14 cellular contexts compared by ENCODE assay signal in genomic region chr17:19975601-19976000, GRCh38. TPM values are rescaled to one million over a fixed set of nuclear protein-coding genes. Genes with fewer than 3 reads are reported as not detected.
DNase-seq lines count a peak whose midpoint lies in the region; ATAC-seq, FAIRE-seq and TF ChIP-seq lines count a peak whose summit lies in the region.
"Had no signal": no experiment of that assay in that cellular context is flagged by ENCODE, and none has a peak within 500 bp of the region (broad histone marks: within the 10 kb centered on the region; RNA-seq: fewer than 3 reads in every experiment).

No MANE protein-coding gene starts in this region.

- no peaks in the 10 kb centered on the region for H3K27me3 Mint-ChIP-seq in CD4-positive, alpha-beta T cell
- H3K27me3 Mint-ChIP-seq in GM23338 (ENCODE audit: insufficient read depth, low read depth, poor library complexity) (peaks cover 12% of the 10 kb centered on the region), naive B cell (no peaks in the 10 kb centered on the region)
- no peaks in the 10 kb centered on the region for H3K27me3 Mint-ChIP-seq in activated CD8-positive, alpha-beta T cell treated with anti-CD3 and anti-CD28 coated beads, Interleukin-2, amount 10 ng/mL, durations not matched to agents 7 days and 5 days (ENCODE audit: low read depth)

- TF ChIP-seq CTCF in CD4-positive, alpha-beta T cell (IDR thresholded peaks at IDR 0.05): no peak
- no peak for TF ChIP-seq CTCF in GM23338 (conservative IDR thresholded peaks at IDR 0.05; ENCODE audit: low read depth in 2 of 2)

- no peaks in the 10 kb centered on the region for H3K9me3 ChIP-seq in CD4-positive, alpha-beta T cell (ENCODE audit: control insufficient read depth, low read length)
- H3K9me3 ChIP-seq: pancreas had no signal

- peaks cover 17% of the 10 kb centered on the region for H4K20me1 ChIP-seq in GM23338 (replicated peaks; ENCODE audit: insufficient read depth)

- no peak for ATAC-seq in CD4-positive, alpha-beta T cell (ENCODE audit: poor library complexity)
- ATAC-seq in GM23338 (no peak), naive B cell (ENCODE audit: low read depth in 2 of 2) (no peak), GM18867 (IDR thresholded peaks at IDR 0.05; ENCODE audit: unreplicated experiment) (no peak)
- no peak for ATAC-seq in activated CD8-positive, alpha-beta T cell treated with anti-CD3 and anti-CD28 coated beads, Interleukin-2, amount 10 ng/mL, durations not matched to agents 7 days and 5 days
- ATAC-seq: pancreas had no signal

- H3F3A ChIP-seq in GM23338 (replicated peaks; ENCODE audit: low read depth): 0 out of 2 replicates have a peak, but pooled peaks cover 6% of the 10 kb centered on the region

- H3K79me2 ChIP-seq in GM23338 (replicated peaks; ENCODE audit: insufficient read depth): peaks cover 69% of the 10 kb centered on the region

- no peak overlapping the region for H3K4me2 ChIP-seq in GM23338

- H3K9me2 ChIP-seq in GM23338 (ENCODE audit: insufficient read depth): 0 out of 2 replicates have a peak, but pooled peaks cover 7% of the 10 kb centered on the region

- no peaks in the 10 kb centered on the region for H3K4me1 ChIP-seq in GM23338 (ENCODE audit: insufficient read depth)

- 0 out of 2 replicates have a peak overlapping the region, but pooled peaks have one; percentile 76 for H3K4me3 ChIP-seq in GM23338
- H3K4me3 ChIP-seq: coronary artery had no signal

- no peaks in the 10 kb centered on the region for H3K9me3 Mint-ChIP-seq in CD4-positive, alpha-beta T cell
- peaks cover 22% of the 10 kb centered on the region for H3K9me3 Mint-ChIP-seq in GM23338
- peaks cover 5% of the 10 kb centered on the region for H3K9me3 Mint-ChIP-seq in activated CD8-positive, alpha-beta T cell treated with anti-CD3 and anti-CD28 coated beads, Interleukin-2, amount 10 ng/mL, durations not matched to agents 7 days and 5 days (ENCODE audit: insufficient read depth)
- H3K9me3 Mint-ChIP-seq in naive B cell: no peaks in the 10 kb centered on the region

- peaks cover 65% of the 10 kb centered on the region for H3K4me1 Mint-ChIP-seq in CD4-positive, alpha-beta T cell (ENCODE audit: low read depth)
- H3K4me1 Mint-ChIP-seq in GM23338 (peaks cover 8% of the 10 kb centered on the region; the same call in 2 of the 3 replicates), naive B cell (peaks cover 31 to 52% (median 41%) of the 10 kb centered on the region in 3 donors)
- H3K4me1 Mint-ChIP-seq in activated CD8-positive, alpha-beta T cell treated with anti-CD3 and anti-CD28 coated beads, Interleukin-2, amount 10 ng/mL, durations not matched to agents 7 days and 5 days (ENCODE audit: low read depth): peaks cover 49% of the 10 kb centered on the region

- H2AFZ ChIP-seq in GM23338: no peak overlapping the region

- CTCF ChIA-PET in CD4-positive, alpha-beta T cell (lab: Charles Lee): interaction anchor here (3.1 kb wide), 1 partner anchor 33 kb away, joined by 14 read pairs; the partner anchor contains the start of gene SPECC1
- CTCF ChIA-PET in activated CD8-positive, alpha-beta T cell treated with anti-CD3 and anti-CD28 coated beads, Interleukin-2, amount 10 ng/mL, durations not matched to agents 7 days and 5 days (lab: Charles Lee): interaction anchor here (0.7 kb wide), 1 partner anchor 228 kb away, joined by 3 read pairs; no protein-coding TSS in a partner anchor

- no peaks in the 10 kb centered on the region for H3K36me3 ChIP-seq in GM23338 (ENCODE audit: insufficient read depth)
- H3K36me3 ChIP-seq: pancreas had no signal

- POLR2A ChIA-PET in CD4-positive, alpha-beta T cell (lab: Charles Lee): interaction anchor here (0.7 kb wide), 1 partner anchor 170 kb away, joined by 3 read pairs; no protein-coding TSS in a partner anchor
- POLR2A ChIA-PET in activated CD8-positive, alpha-beta T cell treated with anti-CD3 and anti-CD28 coated beads, Interleukin-2, amount 10 ng/mL, durations not matched to agents 7 days and 5 days (lab: Charles Lee): no interaction called here

- H3K27ac Mint-ChIP-seq in CD4-positive, alpha-beta T cell: peak overlapping the region; percentile 64
- H3K27ac Mint-ChIP-seq in GM23338: no peak overlapping the region
- peak overlapping the region; percentile 41 for H3K27ac Mint-ChIP-seq in activated CD8-positive, alpha-beta T cell treated with anti-CD3 and anti-CD28 coated beads, Interleukin-2, amount 10 ng/mL, durations not matched to agents 7 days and 5 days
- H3K27ac Mint-ChIP-seq in naive B cell: peak overlapping the region; percentile 7 to 97 (median 60)

- DNase-seq in CD4-positive, alpha-beta T cell: no peak
- DNase-seq in GM23338 (ENCODE audit: low spot score) (no peak), naive B cell (no peak), frontal cortex (ENCODE audit: low spot score in 2 of 2) (no peak), SW480 (ENCODE audit: low spot score) (no peak)
- DNase-seq in activated CD8-positive, alpha-beta T cell treated with anti-CD3 and anti-CD28 coated beads, Interleukin-2, amount 10 ng/mL, durations not matched to agents 7 days and 5 days: no peak
- DNase-seq: foreskin fibroblast; NCI-H1048; pancreas; stimulated activated naive CD4-positive, alpha-beta T cell; T1000 had no signal

- H3K27me3 ChIP-seq in CD4-positive, alpha-beta T cell (ENCODE audit: control insufficient read depth, insufficient read depth, low read length): no peaks in the 10 kb centered on the region
- no peaks in the 10 kb centered on the region for H3K27me3 ChIP-seq in GM23338 (ENCODE audit: insufficient read depth)
- H3K27me3 ChIP-seq: pancreas had no signal

- H3K4me3 Mint-ChIP-seq in CD4-positive, alpha-beta T cell: peak overlapping the region; percentile 49
- H3K4me3 Mint-ChIP-seq in GM23338 (peak overlapping the region; percentile 47; the same call in 2 of the 3 replicates), naive B cell (peak overlapping the region in 6 of 8 donors; percentile 42 to 79 (median 61))
- H3K4me3 Mint-ChIP-seq in activated CD8-positive, alpha-beta T cell treated with anti-CD3 and anti-CD28 coated beads, Interleukin-2, amount 10 ng/mL, durations not matched to agents 7 days and 5 days: peak overlapping the region; percentile 56

- H3K36me3 Mint-ChIP-seq in CD4-positive, alpha-beta T cell (ENCODE audit: low read depth): peaks cover 67% of the 10 kb centered on the region
- H3K36me3 Mint-ChIP-seq in GM23338 (ENCODE audit: low read depth) (peaks cover 40% of the 10 kb centered on the region), naive B cell (peaks cover 0 to 6% of the 10 kb centered on the region in 2 donors)
- H3K36me3 Mint-ChIP-seq in activated CD8-positive, alpha-beta T cell treated with anti-CD3 and anti-CD28 coated beads, Interleukin-2, amount 10 ng/mL, durations not matched to agents 7 days and 5 days (ENCODE audit: low read depth): peaks cover 46% of the 10 kb centered on the region

- no peak for FAIRE-seq in frontal cortex (lab: Jason Lieb, UNC)
- FAIRE-seq: pancreas had no signal

- H3K27ac ChIP-seq in CD4-positive, alpha-beta T cell (ENCODE audit: low read depth, low read length): no peak overlapping the region
- H3K27ac ChIP-seq in GM23338 (ENCODE audit: low read depth): no peak overlapping the region
- H3K27ac ChIP-seq: HL-60, pancreas had no signal

- intact Hi-C loops in CD4-positive, alpha-beta T cell (cut with DNase I, micrococcal nuclease): loop anchor here in 1 of 2 experiments (5.0 kb wide), 1 partner anchor 108 kb away; the partner anchor contains the start of gene ULK2

TF ChIP-seq in GM23338, 12 proteins besides CTCF, POLR2A, EP300 and RAD21 (continues in another document):
- TF ChIP-seq CREB1 (CRISPR knock-in tag; IDR thresholded peaks at IDR 0.05; ENCODE audit: low read depth) (no peak), ETS1 (IDR thresholded peaks at IDR 0.05) (no peak), ZNF114 (CRISPR knock-in tag; IDR thresholded peaks at IDR 0.05) (no peak), JUNB (IDR thresholded peaks at IDR 0.05; ENCODE audit: unreplicated experiment) (no peak)

RNA-seq across cellular contexts. Expression of gene AKAP10, which starts 2.0 kb away (rescaled TPM):
- total RNA-seq in CD4-positive, alpha-beta T cell: 10 to 100 TPM; 29.2 to 36.0 TPM
- total RNA-seq in GM23338 (2014; rRNA removed; shearing (Covaris generic)): 17.3 and 25.9 TPM in 2 replicates
- polyA plus RNA-seq in GM23338 (2016; fragmentation: Nextera tagmentation; extraction: Ambion mirVana): 14.7 and 16.7 TPM in 2 replicates
- total RNA-seq in activated CD8-positive, alpha-beta T cell treated with anti-CD3 and anti-CD28 coated beads, Interleukin-2, amount 10 ng/mL, durations not matched to agents 7 days and 5 days: 10 to 100 TPM; 40.8 to 40.9 TPM
- 10 to 100 TPM; 17.5 to 46.4 (median 22.5) TPM for polyA plus RNA-seq in naive B cell (ENCODE audit: low read depth in 6 of 6)
- total RNA-seq in frontal cortex: 39.1 TPM

RNA-seq across cellular contexts. Expression of gene SPECC1, which starts 33.6 kb away (rescaled TPM):
- 1 to 10 TPM; 4.3 to 4.4 TPM for total RNA-seq in CD4-positive, alpha-beta T cell
- 89.8 and 101 TPM in 2 replicates for total RNA-seq in GM23338 (2014; rRNA removed; shearing (Covaris generic))
- 41.5 and 42.6 TPM in 2 replicates for polyA plus RNA-seq in GM23338 (2016; fragmentation: Nextera tagmentation; extraction: Ambion mirVana)
- 1 to 10 TPM; 4.2 to 5.3 TPM for total RNA-seq in activated CD8-positive, alpha-beta T cell treated with anti-CD3 and anti-CD28 coated beads, Interleukin-2, amount 10 ng/mL, durations not matched to agents 7 days and 5 days
- 1 to 10 TPM; 2.6 to 5.9 (median 4.1) TPM for polyA plus RNA-seq in naive B cell (ENCODE audit: low read depth in 6 of 6)
- 55.4 TPM for total RNA-seq in frontal cortex
